ENCODE assay signal across 2 cellular contexts in the genomic region with DNA sequence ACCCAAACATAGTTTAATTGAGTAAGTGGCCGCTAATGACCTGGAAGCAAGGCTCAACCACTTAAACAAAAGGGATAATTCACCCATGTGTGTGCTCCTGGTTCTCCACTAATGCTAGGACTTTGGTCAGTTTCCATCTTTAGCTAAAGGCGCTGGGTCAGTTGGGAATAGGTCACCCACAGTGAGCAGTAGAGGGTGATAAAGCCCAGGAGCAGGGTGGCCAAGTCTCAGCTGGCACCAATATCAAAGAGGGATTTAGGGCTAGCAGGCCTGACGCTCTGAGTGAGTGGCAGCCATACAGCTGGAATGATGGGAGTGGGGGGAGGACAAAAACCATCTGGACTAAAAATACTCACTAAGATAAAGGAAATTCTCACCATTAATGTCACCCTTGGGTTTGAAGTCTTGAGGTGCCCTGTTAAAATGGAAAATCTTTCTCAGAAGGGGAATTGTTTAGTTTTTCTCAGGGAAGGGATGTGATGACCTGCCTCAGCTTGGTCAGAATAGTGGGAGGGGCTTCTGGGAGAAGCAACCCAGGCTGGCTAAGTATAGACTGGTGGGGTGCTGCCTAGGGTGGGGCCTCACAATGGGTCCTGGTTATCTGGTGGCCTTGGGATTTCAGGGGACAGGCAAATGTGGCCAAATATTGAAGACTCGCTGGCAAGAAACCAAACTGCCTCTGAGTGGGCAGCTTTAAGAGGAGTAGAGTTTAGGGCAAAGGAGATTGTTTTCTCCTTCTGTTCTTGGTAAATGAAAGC.
TF ChIP-seq lines count a peak whose summit lies in the region.

No MANE protein-coding gene starts in this region.

TF ChIP-seq in liver, 16 proteins besides CTCF, POLR2A, EP300 and RAD21:
- TF ChIP-seq, protein P1, sequence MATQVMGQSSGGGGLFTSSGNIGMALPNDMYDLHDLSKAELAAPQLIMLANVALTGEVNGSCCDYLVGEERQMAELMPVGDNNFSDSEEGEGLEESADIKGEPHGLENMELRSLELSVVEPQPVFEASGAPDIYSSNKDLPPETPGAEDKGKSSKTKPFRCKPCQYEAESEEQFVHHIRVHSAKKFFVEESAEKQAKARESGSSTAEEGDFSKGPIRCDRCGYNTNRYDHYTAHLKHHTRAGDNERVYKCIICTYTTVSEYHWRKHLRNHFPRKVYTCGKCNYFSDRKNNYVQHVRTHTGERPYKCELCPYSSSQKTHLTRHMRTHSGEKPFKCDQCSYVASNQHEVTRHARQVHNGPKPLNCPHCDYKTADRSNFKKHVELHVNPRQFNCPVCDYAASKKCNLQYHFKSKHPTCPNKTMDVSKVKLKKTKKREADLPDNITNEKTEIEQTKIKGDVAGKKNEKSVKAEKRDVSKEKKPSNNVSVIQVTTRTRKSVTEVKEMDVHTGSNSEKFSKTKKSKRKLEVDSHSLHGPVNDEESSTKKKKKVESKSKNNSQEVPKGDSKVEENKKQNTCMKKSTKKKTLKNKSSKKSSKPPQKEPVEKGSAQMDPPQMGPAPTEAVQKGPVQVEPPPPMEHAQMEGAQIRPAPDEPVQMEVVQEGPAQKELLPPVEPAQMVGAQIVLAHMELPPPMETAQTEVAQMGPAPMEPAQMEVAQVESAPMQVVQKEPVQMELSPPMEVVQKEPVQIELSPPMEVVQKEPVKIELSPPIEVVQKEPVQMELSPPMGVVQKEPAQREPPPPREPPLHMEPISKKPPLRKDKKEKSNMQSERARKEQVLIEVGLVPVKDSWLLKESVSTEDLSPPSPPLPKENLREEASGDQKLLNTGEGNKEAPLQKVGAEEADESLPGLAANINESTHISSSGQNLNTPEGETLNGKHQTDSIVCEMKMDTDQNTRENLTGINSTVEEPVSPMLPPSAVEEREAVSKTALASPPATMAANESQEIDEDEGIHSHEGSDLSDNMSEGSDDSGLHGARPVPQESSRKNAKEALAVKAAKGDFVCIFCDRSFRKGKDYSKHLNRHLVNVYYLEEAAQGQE (IDR thresholded peaks at IDR 0.05), result no peak
- TF ChIP-seq GABPA (IDR thresholded peaks at IDR 0.05 in 1 of 2, conservative IDR thresholded peaks at IDR 0.05 in 1 of 2) (no peak), SP1 (IDR thresholded peaks at IDR 0.05) (peak; percentile 61), YY1 (IDR thresholded peaks at IDR 0.05) (peak; percentile 41), NR2F2 (IDR thresholded peaks at IDR 0.05) (no peak), RXRA (IDR thresholded peaks at IDR 0.05) (peak; percentile 66 to 74), FOXA2 (IDR thresholded peaks at IDR 0.05) (no peak), JUND (IDR thresholded peaks at IDR 0.05) (no peak), HNF4G (IDR thresholded peaks at IDR 0.05) (no peak), EGR1 (IDR thresholded peaks at IDR 0.05; ENCODE audit: low read depth in 2 of 2) (no peak), TAF1 (conservative IDR thresholded peaks at IDR 0.05) (no peak), HNF4A (conservative IDR thresholded peaks at IDR 0.05) (peak; percentile 62 to 64), FOXA1 (IDR thresholded peaks at IDR 0.05) (no peak)
- TF ChIP-seq, protein P2, sequence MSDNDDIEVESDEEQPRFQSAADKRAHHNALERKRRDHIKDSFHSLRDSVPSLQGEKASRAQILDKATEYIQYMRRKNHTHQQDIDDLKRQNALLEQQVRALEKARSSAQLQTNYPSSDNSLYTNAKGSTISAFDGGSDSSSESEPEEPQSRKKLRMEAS (IDR thresholded peaks at IDR 0.05), result no peak
- TF ChIP-seq, protein P3, sequence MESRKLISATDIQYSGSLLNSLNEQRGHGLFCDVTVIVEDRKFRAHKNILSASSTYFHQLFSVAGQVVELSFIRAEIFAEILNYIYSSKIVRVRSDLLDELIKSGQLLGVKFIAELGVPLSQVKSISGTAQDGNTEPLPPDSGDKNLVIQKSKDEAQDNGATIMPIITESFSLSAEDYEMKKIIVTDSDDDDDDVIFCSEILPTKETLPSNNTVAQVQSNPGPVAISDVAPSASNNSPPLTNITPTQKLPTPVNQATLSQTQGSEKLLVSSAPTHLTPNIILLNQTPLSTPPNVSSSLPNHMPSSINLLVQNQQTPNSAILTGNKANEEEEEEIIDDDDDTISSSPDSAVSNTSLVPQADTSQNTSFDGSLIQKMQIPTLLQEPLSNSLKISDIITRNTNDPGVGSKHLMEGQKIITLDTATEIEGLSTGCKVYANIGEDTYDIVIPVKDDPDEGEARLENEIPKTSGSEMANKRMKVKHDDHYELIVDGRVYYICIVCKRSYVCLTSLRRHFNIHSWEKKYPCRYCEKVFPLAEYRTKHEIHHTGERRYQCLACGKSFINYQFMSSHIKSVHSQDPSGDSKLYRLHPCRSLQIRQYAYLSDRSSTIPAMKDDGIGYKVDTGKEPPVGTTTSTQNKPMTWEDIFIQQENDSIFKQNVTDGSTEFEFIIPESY (IDR thresholded peaks at IDR 0.05), result no peak
- TF ChIP-seq, protein P4, sequence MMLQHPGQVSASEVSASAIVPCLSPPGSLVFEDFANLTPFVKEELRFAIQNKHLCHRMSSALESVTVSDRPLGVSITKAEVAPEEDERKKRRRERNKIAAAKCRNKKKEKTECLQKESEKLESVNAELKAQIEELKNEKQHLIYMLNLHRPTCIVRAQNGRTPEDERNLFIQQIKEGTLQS (IDR thresholded peaks at IDR 0.05), result no peak
TF ChIP-seq in liver: peak in this region for 4.

TF ChIP-seq in HepG2, 621 proteins besides CTCF, POLR2A, EP300 and RAD21 (continues in another document):
- TF ChIP-seq YY1 (IDR thresholded peaks at IDR 0.05; ENCODE audit: insufficient read depth, insufficient replicate concordance, low read depth, low read length) (no peak), DNMT3B (CRISPR knock-in tag; conservative IDR thresholded peaks at IDR 0.05) (no peak), NRL (CRISPR knock-in tag; IDR thresholded peaks at IDR 0.05; ENCODE audit: borderline replicate concordance) (no peak), ZNF446 (CRISPR knock-in tag; IDR thresholded peaks at IDR 0.05) (no peak), PAX8 (CRISPR knock-in tag; IDR thresholded peaks at IDR 0.05; ENCODE audit: borderline replicate concordance) (no peak), NPAS2 (CRISPR knock-in tag; IDR thresholded peaks at IDR 0.05; ENCODE audit: borderline replicate concordance) (no peak), ZNF260 (CRISPR knock-in tag; IDR thresholded peaks at IDR 0.05; ENCODE audit: borderline replicate concordance, low read depth) (no peak)
- TF ChIP-seq, protein P5, sequence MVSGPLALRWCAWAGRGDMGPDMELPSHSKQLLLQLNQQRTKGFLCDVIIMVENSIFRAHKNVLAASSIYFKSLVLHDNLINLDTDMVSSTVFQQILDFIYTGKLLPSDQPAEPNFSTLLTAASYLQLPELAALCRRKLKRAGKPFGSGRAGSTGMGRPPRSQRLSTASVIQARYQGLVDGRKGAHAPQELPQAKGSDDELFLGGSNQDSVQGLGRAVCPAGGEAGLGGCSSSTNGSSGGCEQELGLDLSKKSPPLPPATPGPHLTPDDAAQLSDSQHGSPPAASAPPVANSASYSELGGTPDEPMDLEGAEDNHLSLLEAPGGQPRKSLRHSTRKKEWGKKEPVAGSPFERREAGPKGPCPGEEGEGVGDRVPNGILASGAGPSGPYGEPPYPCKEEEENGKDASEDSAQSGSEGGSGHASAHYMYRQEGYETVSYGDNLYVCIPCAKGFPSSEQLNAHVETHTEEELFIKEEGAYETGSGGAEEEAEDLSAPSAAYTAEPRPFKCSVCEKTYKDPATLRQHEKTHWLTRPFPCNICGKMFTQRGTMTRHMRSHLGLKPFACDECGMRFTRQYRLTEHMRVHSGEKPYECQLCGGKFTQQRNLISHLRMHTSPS (CRISPR knock-in tag; IDR thresholded peaks at IDR 0.05; ENCODE audit: low read depth), result no peak
- TF ChIP-seq, protein P6, sequence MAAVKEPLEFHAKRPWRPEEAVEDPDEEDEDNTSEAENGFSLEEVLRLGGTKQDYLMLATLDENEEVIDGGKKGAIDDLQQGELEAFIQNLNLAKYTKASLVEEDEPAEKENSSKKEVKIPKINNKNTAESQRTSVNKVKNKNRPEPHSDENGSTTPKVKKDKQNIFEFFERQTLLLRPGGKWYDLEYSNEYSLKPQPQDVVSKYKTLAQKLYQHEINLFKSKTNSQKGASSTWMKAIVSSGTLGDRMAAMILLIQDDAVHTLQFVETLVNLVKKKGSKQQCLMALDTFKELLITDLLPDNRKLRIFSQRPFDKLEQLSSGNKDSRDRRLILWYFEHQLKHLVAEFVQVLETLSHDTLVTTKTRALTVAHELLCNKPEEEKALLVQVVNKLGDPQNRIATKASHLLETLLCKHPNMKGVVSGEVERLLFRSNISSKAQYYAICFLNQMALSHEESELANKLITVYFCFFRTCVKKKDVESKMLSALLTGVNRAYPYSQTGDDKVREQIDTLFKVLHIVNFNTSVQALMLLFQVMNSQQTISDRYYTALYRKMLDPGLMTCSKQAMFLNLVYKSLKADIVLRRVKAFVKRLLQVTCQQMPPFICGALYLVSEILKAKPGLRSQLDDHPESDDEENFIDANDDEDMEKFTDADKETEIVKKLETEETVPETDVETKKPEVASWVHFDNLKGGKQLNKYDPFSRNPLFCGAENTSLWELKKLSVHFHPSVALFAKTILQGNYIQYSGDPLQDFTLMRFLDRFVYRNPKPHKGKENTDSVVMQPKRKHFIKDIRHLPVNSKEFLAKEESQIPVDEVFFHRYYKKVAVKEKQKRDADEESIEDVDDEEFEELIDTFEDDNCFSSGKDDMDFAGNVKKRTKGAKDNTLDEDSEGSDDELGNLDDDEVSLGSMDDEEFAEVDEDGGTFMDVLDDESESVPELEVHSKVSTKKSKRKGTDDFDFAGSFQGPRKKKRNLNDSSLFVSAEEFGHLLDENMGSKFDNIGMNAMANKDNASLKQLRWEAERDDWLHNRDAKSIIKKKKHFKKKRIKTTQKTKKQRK (IDR thresholded peaks at IDR 0.05; ENCODE audit: low read length), result no peak
- TF ChIP-seq, protein P7, sequence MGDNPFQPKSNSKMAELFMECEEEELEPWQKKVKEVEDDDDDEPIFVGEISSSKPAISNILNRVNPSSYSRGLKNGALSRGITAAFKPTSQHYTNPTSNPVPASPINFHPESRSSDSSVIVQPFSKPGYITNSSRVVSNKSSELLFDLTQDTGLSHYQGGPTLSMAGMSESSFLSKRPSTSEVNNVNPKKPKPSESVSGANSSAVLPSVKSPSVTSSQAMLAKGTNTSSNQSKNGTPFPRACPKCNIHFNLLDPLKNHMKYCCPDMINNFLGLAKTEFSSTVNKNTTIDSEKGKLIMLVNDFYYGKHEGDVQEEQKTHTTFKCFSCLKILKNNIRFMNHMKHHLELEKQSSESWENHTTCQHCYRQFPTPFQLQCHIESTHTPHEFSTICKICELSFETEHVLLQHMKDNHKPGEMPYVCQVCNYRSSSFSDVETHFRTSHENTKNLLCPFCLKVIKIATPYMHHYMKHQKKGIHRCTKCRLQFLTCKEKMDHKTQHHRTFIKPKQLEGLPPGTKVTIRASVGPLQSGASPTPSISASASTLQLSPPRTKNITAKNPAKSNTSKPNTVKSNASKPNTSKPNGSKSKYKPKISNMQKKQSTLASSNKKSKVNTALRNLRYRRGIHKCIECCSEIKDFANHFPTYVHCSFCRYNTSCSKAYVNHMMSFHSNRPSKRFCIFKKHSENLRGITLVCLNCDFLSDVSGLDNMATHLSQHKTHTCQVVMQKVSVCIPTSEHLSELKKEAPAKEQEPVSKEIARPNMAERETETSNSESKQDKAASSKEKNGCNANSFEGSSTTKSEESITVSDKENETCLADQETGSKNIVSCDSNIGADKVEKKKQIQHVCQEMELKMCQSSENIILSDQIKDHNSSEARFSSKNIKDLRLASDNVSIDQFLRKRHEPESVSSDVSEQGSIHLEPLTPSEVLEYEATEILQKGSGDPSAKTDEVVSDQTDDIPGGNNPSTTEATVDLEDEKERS (CRISPR knock-in tag; IDR thresholded peaks at IDR 0.05), result no peak
- TF ChIP-seq, protein P8, sequence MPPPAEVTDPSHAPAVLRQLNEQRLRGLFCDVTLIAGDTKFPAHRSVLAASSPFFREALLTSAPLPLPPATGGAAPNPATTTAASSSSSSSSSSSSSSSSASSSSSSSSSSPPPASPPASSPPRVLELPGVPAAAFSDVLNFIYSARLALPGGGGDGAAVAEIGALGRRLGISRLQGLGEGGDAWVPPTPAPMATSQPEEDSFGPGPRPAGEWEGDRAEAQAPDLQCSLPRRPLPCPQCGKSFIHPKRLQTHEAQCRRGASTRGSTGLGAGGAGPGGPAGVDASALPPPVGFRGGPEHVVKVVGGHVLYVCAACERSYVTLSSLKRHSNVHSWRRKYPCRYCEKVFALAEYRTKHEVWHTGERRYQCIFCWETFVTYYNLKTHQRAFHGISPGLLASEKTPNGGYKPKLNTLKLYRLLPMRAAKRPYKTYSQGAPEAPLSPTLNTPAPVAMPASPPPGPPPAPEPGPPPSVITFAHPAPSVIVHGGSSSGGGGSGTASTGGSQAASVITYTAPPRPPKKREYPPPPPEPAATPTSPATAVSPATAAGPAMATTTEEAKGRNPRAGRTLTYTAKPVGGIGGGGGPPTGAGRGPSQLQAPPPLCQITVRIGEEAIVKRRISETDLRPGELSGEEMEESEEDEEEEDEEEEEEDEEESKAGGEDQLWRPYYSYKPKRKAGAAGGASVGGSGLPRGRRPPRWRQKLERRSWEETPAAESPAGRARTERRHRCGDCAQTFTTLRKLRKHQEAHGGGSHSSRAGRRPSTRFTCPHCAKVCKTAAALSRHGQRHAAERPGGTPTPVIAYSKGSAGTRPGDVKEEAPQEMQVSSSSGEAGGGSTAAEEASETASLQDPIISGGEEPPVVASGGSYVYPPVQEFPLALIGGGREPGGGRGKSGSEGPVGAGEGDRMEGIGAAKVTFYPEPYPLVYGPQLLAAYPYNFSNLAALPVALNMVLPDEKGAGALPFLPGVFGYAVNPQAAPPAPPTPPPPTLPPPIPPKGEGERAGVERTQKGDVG (CRISPR knock-in tag; IDR thresholded peaks at IDR 0.05; ENCODE audit: borderline replicate concordance), result no peak
- TF ChIP-seq, protein P9, sequence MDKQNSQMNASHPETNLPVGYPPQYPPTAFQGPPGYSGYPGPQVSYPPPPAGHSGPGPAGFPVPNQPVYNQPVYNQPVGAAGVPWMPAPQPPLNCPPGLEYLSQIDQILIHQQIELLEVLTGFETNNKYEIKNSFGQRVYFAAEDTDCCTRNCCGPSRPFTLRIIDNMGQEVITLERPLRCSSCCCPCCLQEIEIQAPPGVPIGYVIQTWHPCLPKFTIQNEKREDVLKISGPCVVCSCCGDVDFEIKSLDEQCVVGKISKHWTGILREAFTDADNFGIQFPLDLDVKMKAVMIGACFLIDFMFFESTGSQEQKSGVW (CRISPR knock-in tag; IDR thresholded peaks at IDR 0.05; ENCODE audit: borderline replicate concordance), result no peak
- TF ChIP-seq, protein P10, sequence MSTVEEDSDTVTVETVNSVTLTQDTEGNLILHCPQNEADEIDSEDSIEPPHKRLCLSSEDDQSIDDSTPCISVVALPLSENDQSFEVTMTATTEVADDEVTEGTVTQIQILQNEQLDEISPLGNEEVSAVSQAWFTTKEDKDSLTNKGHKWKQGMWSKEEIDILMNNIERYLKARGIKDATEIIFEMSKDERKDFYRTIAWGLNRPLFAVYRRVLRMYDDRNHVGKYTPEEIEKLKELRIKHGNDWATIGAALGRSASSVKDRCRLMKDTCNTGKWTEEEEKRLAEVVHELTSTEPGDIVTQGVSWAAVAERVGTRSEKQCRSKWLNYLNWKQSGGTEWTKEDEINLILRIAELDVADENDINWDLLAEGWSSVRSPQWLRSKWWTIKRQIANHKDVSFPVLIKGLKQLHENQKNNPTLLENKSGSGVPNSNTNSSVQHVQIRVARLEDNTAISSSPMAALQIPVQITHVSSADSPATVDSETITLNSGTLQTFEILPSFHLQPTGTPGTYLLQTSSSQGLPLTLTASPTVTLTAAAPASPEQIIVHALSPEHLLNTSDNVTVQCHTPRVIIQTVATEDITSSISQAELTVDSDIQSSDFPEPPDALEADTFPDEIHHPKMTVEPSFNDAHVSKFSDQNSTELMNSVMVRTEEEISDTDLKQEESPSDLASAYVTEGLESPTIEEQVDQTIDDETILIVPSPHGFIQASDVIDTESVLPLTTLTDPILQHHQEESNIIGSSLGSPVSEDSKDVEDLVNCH (CRISPR knock-in tag; IDR thresholded peaks at IDR 0.05), result no peak
